Comparison of ENCODE assay signal across 8 cellular contexts in the genomic region with DNA sequence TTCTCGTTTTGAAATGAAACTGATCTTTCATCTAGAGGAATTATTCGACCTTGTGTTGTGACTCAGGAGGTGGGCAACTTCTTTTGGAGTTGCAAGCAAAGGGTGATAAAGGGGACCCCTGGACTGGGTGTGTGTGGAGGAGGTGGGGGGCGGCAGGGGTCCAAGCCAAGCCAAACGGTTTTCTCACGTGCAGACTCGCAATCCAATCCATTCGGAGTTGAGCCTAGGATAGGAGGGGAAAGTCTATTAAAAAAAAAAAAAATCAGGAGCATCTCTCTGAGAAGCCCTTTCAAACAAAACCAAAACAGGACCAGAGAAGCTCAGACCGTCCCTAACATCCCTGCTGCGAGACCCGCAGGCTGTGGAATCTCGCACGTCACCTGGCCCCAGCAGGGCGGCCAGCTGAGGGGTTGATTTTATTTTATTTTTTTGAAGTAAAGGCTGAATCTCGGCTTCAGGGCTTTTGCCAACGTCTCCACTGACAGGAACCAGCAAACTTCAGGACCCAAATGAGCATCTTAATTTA. TPM values are rescaled to one million over a fixed set of nuclear protein-coding genes. Genes with fewer than 3 reads are reported as not detected.
DNase-seq lines count a peak whose midpoint lies in the region; ATAC-seq and TF ChIP-seq lines count a peak whose summit lies in the region.

No MANE protein-coding gene starts in this region.

- no peaks in the 10 kb centered on the region for H3K9me3 ChIP-seq in CD4-positive, alpha-beta T cell (ENCODE audit: control insufficient read depth, low read length)

- intact Hi-C loops in CD4-positive, alpha-beta T cell (cut with DNase I, micrococcal nuclease): no loop called here

- DNase-seq in CD4-positive, alpha-beta T cell: no peak
- peak; percentile 33 for DNase-seq in NCI-H2227 treated with DMSO at 0.1 percent for 48 hours (lab: John Stamatoyannopoulos, UW)
- DNase-seq in dermis blood vessel endothelial cell: peak; percentile 19
- DNase-seq in myocyte (ENCODE audit: low read depth): peak; percentile 28
- no peak for DNase-seq in left lobe of liver (ENCODE audit: low spot score)
- no peak for DNase-seq in GDM1 (lab: John Stamatoyannopoulos, UW)

- ATAC-seq in CD4-positive, alpha-beta T cell (ENCODE audit: poor library complexity): no peak
- ATAC-seq in HG03108 (IDR thresholded peaks at IDR 0.05; ENCODE audit: unreplicated experiment): no peak
- no peak for ATAC-seq in left lobe of liver
- no peak for ATAC-seq in GM21390 (IDR thresholded peaks at IDR 0.05; ENCODE audit: unreplicated experiment)

- peaks cover 22% of the 10 kb centered on the region for H3K4me1 Mint-ChIP-seq in CD4-positive, alpha-beta T cell (ENCODE audit: low read depth)

- CTCF ChIA-PET in CD4-positive, alpha-beta T cell (lab: Charles Lee): interaction anchor here (0.6 kb wide), 1 partner anchor 109 kb away, joined by 3 read pairs; no protein-coding TSS in a partner anchor

- H3K4me3 Mint-ChIP-seq in CD4-positive, alpha-beta T cell: peak overlapping the region; percentile 86

- no peaks in the 10 kb centered on the region for H3K9me3 Mint-ChIP-seq in CD4-positive, alpha-beta T cell

- TF ChIP-seq CTCF in CD4-positive, alpha-beta T cell (IDR thresholded peaks at IDR 0.05): no peak

- peaks cover 58% of the 10 kb centered on the region for H3K27me3 Mint-ChIP-seq in CD4-positive, alpha-beta T cell

- H3K27me3 ChIP-seq in CD4-positive, alpha-beta T cell (ENCODE audit: control insufficient read depth, insufficient read depth, low read length): peaks cover 57% of the 10 kb centered on the region

- H3K27ac Mint-ChIP-seq in CD4-positive, alpha-beta T cell: no peak overlapping the region

- POLR2A ChIA-PET in CD4-positive, alpha-beta T cell (lab: Charles Lee): no interaction called here

- H3K36me3 Mint-ChIP-seq in CD4-positive, alpha-beta T cell (ENCODE audit: low read depth): no peaks in the 10 kb centered on the region

- H3K27ac ChIP-seq in CD4-positive, alpha-beta T cell (ENCODE audit: low read depth, low read length): no peak overlapping the region

RNA-seq across cellular contexts. Expression of a gene that starts 3.8 kb away (rescaled TPM):
- total RNA-seq in CD4-positive, alpha-beta T cell: 10 to 100 TPM; 12.3 to 13.4 TPM
- total RNA-seq in dermis blood vessel endothelial cell (5.3 and 8.4 TPM in 2 replicates), myocyte (164 and 199 TPM in 2 replicates), left lobe of liver (19.3 TPM)
- polyA plus RNA-seq in myocyte (2012): 56.3 TPM

Comparison
In these comparisons a context has a peak if more than half of its experiments do, and no peak if none do; other contexts are left out.
1. DNase-seq: peak in NCI-H2227 treated with DMSO at 0.1 percent for 48 hours (single experiment), dermis blood vessel endothelial cell (single experiment) and myocyte (single experiment); none in CD4-positive, alpha-beta T cell (0 of 10), left lobe of liver (single experiment) and GDM1 (single experiment).